Comparison of ENCODE assay signal across 16 cellular contexts in the genomic region with DNA sequence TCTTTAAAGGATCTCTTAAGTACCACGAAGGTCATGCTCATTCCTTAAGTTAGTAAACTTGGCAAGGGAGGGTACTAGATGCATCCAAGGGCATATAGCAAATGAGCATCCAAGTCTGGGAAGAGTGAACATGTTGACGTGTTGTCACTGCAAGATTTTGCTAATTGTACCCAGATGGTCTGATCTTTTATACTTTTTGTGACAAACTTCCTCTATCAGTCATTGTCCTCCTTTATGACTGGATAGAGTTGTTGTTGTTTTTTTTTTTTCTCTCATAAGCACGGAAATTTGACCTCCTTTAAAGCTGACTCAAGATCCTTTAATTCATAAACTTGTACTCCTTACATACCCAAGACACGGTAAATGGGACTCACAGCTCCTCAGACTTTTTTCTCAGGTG.
"Had no signal": no experiment of that assay in that cellular context is flagged by ENCODE, and none has a peak within 500 bp of the region (broad histone marks: within the 10 kb centered on the region; RNA-seq: fewer than 3 reads in every experiment).

No MANE protein-coding gene starts in this region.

- H3K27me3 Mint-ChIP-seq: activated CD4-positive, alpha-beta memory T cell treated with anti-CD3 and anti-CD28 coated beads, Interleukin-2, amount 10 ng/mL, durations not matched to agents 7 days and 5 days; activated naive CD8-positive, alpha-beta T cell treated with anti-CD3 and anti-CD28 coated beads for 36 hours; central memory CD8-positive, alpha-beta T cell; stimulated activated naive CD8-positive, alpha-beta T cell treated with anti-CD3 and anti-CD28 coated beads, Interleukin-15, amount 100 ng/mL, for 72 hours; T-helper 17 cell had no signal

- H3K9me3 Mint-ChIP-seq: activated CD4-positive, alpha-beta memory T cell treated with anti-CD3 and anti-CD28 coated beads, Interleukin-2, amount 10 ng/mL, durations not matched to agents 7 days and 5 days; activated T-cell treated with anti-CD3 and anti-CD28 coated beads, Interleukin-2, amount 50 U/mL, for 4 hours; central memory CD8-positive, alpha-beta T cell had no signal

- H3K27me3 ChIP-seq: brain microvascular endothelial cell, right lobe of liver, testis, upper lobe of right lung had no signal

- H3K4me3 ChIP-seq: prostate gland, right lobe of liver, testis, upper lobe of right lung had no signal

- H3K4me1 Mint-ChIP-seq: activated CD4-positive, alpha-beta memory T cell treated with anti-CD3 and anti-CD28 coated beads, Interleukin-2, amount 10 ng/mL, durations not matched to agents 7 days and 5 days; stimulated activated naive CD8-positive, alpha-beta T cell treated with anti-CD3 and anti-CD28 coated beads, Interleukin-15, amount 100 ng/mL, for 72 hours had no signal

- H3K27ac ChIP-seq: brain microvascular endothelial cell, prostate gland, right lobe of liver, testis, upper lobe of right lung had no signal

- H3K27ac Mint-ChIP-seq: activated CD4-positive, alpha-beta memory T cell treated with anti-CD3 and anti-CD28 coated beads, Interleukin-2, amount 10 ng/mL, durations not matched to agents 7 days and 5 days; activated naive CD8-positive, alpha-beta T cell treated with anti-CD3 and anti-CD28 coated beads for 36 hours; stimulated activated naive CD8-positive, alpha-beta T cell treated with anti-CD3 and anti-CD28 coated beads, Interleukin-15, amount 100 ng/mL, for 72 hours; T-helper 17 cell had no signal

- DNase-seq: activated CD4-positive, alpha-beta memory T cell treated with anti-CD3 and anti-CD28 coated beads, Interleukin-2, amount 10 ng/mL, durations not matched to agents 7 days and 5 days; activated CD4-positive, alpha-beta T cell treated with anti-CD3 and anti-CD28 coated beads for 4 hours; activated effector memory CD4-positive, alpha-beta T cell treated with Interleukin-2 at 50 U/mL for 16 hours; activated naive CD8-positive, alpha-beta T cell treated with anti-CD3 and anti-CD28 coated beads for 36 hours; activated T-cell treated with anti-CD3 and anti-CD28 coated beads, Interleukin-2, amount 50 U/mL, for 4 hours; brain microvascular endothelial cell; effector memory CD4-positive, alpha-beta T cell; kidney glomerular epithelial cell; mesendoderm; right lobe of liver; stimulated activated naive CD8-positive, alpha-beta T cell treated with anti-CD3 and anti-CD28 coated beads, Interleukin-15, amount 100 ng/mL, for 72 hours; T-helper 17 cell; testis; upper lobe of right lung had no signal

- H3K9me3 ChIP-seq: prostate gland, right lobe of liver, testis, upper lobe of right lung had no signal

- H3K4me1 ChIP-seq: prostate gland, right lobe of liver, testis, upper lobe of right lung had no signal

- H3K4me3 Mint-ChIP-seq: activated CD4-positive, alpha-beta memory T cell treated with anti-CD3 and anti-CD28 coated beads, Interleukin-2, amount 10 ng/mL, durations not matched to agents 7 days and 5 days; activated naive CD8-positive, alpha-beta T cell treated with anti-CD3 and anti-CD28 coated beads for 36 hours; activated T-cell treated with anti-CD3 and anti-CD28 coated beads, Interleukin-2, amount 50 U/mL, for 4 hours; central memory CD8-positive, alpha-beta T cell; stimulated activated naive CD8-positive, alpha-beta T cell treated with anti-CD3 and anti-CD28 coated beads, Interleukin-15, amount 100 ng/mL, for 72 hours; T-helper 17 cell had no signal

- H3K36me3 ChIP-seq: brain microvascular endothelial cell, prostate gland, right lobe of liver, upper lobe of right lung had no signal

- ATAC-seq: activated T-cell treated with anti-CD3 and anti-CD28 coated beads, Interleukin-2, amount 50 U/mL, for 4 hours; right lobe of liver; stimulated activated naive CD8-positive, alpha-beta T cell treated with anti-CD3 and anti-CD28 coated beads, Interleukin-15, amount 100 ng/mL, for 72 hours; T-helper 17 cell; upper lobe of right lung had no signal
